Comparison of ENCODE assay signal across 22 cellular contexts in genomic region chr17:10224592-10225195, GRCh38. TPM values are rescaled to one million over a fixed set of nuclear protein-coding genes. Genes with fewer than 3 reads are reported as not detected.
A peak's percentile ranks its signal among the peaks of the same experiment; 100 is the strongest.
DNase-seq lines count a peak whose midpoint lies in the region; ATAC-seq and TF ChIP-seq lines count a peak whose summit lies in the region.
"Had no signal": no experiment of that assay in that cellular context is flagged by ENCODE, and none has a peak within 500 bp of the region (broad histone marks: within the 10 kb centered on the region; RNA-seq: fewer than 3 reads in every experiment).

No MANE protein-coding gene starts in this region.

- H3K27ac ChIP-seq in HEK293 (ENCODE audit: extremely low read depth, low read depth, low read length) (no peak overlapping the region), substantia nigra (ENCODE audit: low read depth, low read length, poor library complexity, severe bottlenecking) (peak overlapping the region; percentile 76)
- H3K27ac ChIP-seq: psoas muscle, thyroid gland had no signal

- no peaks in the 10 kb centered on the region for H3K4me1 ChIP-seq in HEK293 (ENCODE audit: control insufficient read depth, insufficient read depth, low read length)
- H3K4me1 ChIP-seq: psoas muscle, thyroid gland had no signal

- no peaks in the 10 kb centered on the region for H3K9me3 Mint-ChIP-seq in activated CD4-positive, alpha-beta T cell treated with anti-CD3 and anti-CD28 coated beads, Interleukin-2, amount 10 ng/mL, durations not matched to agents 7 days and 5 days
- H3K9me3 Mint-ChIP-seq: central memory CD8-positive, alpha-beta T cell had no signal

- POLR2A ChIA-PET in HEK293 (lab: Yijun Ruan, JAX) = no interaction called here
- POLR2A ChIA-PET in activated CD4-positive, alpha-beta T cell treated with anti-CD3 and anti-CD28 coated beads, Interleukin-2, amount 10 ng/mL, durations not matched to agents 7 days and 5 days (lab: Charles Lee) = no interaction called here

- no peaks in the 10 kb centered on the region; the same call in 1 of the 2 replicates for H3K9me3 ChIP-seq in HEK293 (ENCODE audit: control insufficient read depth, insufficient read depth, low read depth, low read length)
- H3K9me3 ChIP-seq: thyroid gland had no signal

- CTCF ChIA-PET in HEK293 (lab: Yijun Ruan, JAX) = interaction anchor here (0.6 to 2.0 kb wide), 8 partner anchors 10 to 1284 kb away, joined by 3 to 6 read pairs (median 3); no protein-coding TSS in a partner anchor
- CTCF ChIA-PET in activated CD4-positive, alpha-beta T cell treated with anti-CD3 and anti-CD28 coated beads, Interleukin-2, amount 10 ng/mL, durations not matched to agents 7 days and 5 days (lab: Charles Lee) = no interaction called here

- no peaks in the 10 kb centered on the region for H3K36me3 Mint-ChIP-seq in activated CD4-positive, alpha-beta T cell treated with anti-CD3 and anti-CD28 coated beads, Interleukin-2, amount 10 ng/mL, durations not matched to agents 7 days and 5 days (ENCODE audit: low read depth)
- H3K36me3 Mint-ChIP-seq: stimulated activated memory B cell treated with anti-CD40 and anti-IgM and Interleukin-4, amounts not matched to agents 10 μg/mL and 1 μg/mL and 100 μg/mL, for 72 hours had no signal

- no peak overlapping the region for H3K27ac Mint-ChIP-seq in activated CD4-positive, alpha-beta T cell treated with anti-CD3 and anti-CD28 coated beads, Interleukin-2, amount 10 ng/mL, durations not matched to agents 7 days and 5 days
- H3K27ac Mint-ChIP-seq: activated B cell treated with CpG ODN at 0.5 μM for 24 hours; B cell; nephron progenitor cell; stimulated activated memory B cell treated with anti-CD40 and anti-IgM and Interleukin-4, amounts not matched to agents 10 μg/mL and 1 μg/mL and 100 μg/mL, for 72 hours had no signal

- H3K36me3 ChIP-seq in HEK293 (ENCODE audit: control insufficient read depth in 2 of 2, insufficient read depth in 1 of 2, low read length in 2 of 2) = no peaks in the 10 kb centered on the region
- H3K36me3 ChIP-seq: thyroid gland had no signal

- DNase-seq in amniotic epithelial cell (ENCODE audit: low read depth) (peak; percentile 18), left kidney (ENCODE audit: low read depth, low spot score) (peak; percentile 14), substantia nigra (lab: John Stamatoyannopoulos, UW) (peak in 36 of 49 donors; percentile 5 to 70 (median 32))
- no peak for DNase-seq in activated T-cell treated with anti-CD3 and anti-CD28 coated beads, Interleukin-2, amount 50 U/mL, for 1 hour
- no peak for DNase-seq in activated CD4-positive, alpha-beta T cell treated with anti-CD3 and anti-CD28 coated beads, Interleukin-2, amount 10 ng/mL, durations not matched to agents 7 days and 5 days
- DNase-seq: activated B cell treated with CpG ODN at 0.5 μM for 24 hours; activated naive CD4-positive, alpha-beta T cell treated with anti-CD3 and anti-CD28 coated beads, Interleukin-2, amount 50 U/mL, for 16 hours; activated T-cell treated with anti-CD3 and anti-CD28 coated beads, Interleukin-2, amount 50 U/mL, for 4 hours; foreskin fibroblast; immature natural killer cell; NCI-H146; NCI-H526 treated with DMSO at 0.1 percent for 48 hours; nephron progenitor cell; psoas muscle; small intestine; T-helper 9 cell; thyroid gland had no signal

- no peak overlapping the region for H3K4me3 Mint-ChIP-seq in activated CD4-positive, alpha-beta T cell treated with anti-CD3 and anti-CD28 coated beads, Interleukin-2, amount 10 ng/mL, durations not matched to agents 7 days and 5 days
- H3K4me3 Mint-ChIP-seq: activated B cell treated with CpG ODN at 0.5 μM for 24 hours; activated T-cell treated with anti-CD3 and anti-CD28 coated beads, Interleukin-2, amount 50 U/mL, for 4 hours; B cell; central memory CD8-positive, alpha-beta T cell; immature natural killer cell; nephron progenitor cell; stimulated activated memory B cell treated with anti-CD40 and anti-IgM and Interleukin-4, amounts not matched to agents 10 μg/mL and 1 μg/mL and 100 μg/mL, for 72 hours had no signal

- no peak for TF ChIP-seq CTCF in HEK293 (tag by site-specific recombination; IDR thresholded peaks at IDR 0.05)

- no peak for ATAC-seq in GM18861 (IDR thresholded peaks at IDR 0.05; ENCODE audit: unreplicated experiment)
- ATAC-seq: activated T-cell treated with anti-CD3 and anti-CD28 coated beads, Interleukin-2, amount 50 U/mL, for 4 hours; psoas muscle had no signal

- H3K4me3 ChIP-seq in HEK293 (ENCODE audit: low read depth, low read length) = no peak overlapping the region
- H3K4me3 ChIP-seq: psoas muscle, thyroid gland had no signal

- no peaks in the 10 kb centered on the region for H3K27me3 Mint-ChIP-seq in activated CD4-positive, alpha-beta T cell treated with anti-CD3 and anti-CD28 coated beads, Interleukin-2, amount 10 ng/mL, durations not matched to agents 7 days and 5 days
- H3K27me3 Mint-ChIP-seq: activated B cell treated with CpG ODN at 0.5 μM for 24 hours; central memory CD8-positive, alpha-beta T cell; stimulated activated memory B cell treated with anti-CD40 and anti-IgM and Interleukin-4, amounts not matched to agents 10 μg/mL and 1 μg/mL and 100 μg/mL, for 72 hours had no signal

- H3K4me1 Mint-ChIP-seq in activated CD4-positive, alpha-beta T cell treated with anti-CD3 and anti-CD28 coated beads, Interleukin-2, amount 10 ng/mL, durations not matched to agents 7 days and 5 days = no peaks in the 10 kb centered on the region
- H3K4me1 Mint-ChIP-seq: stimulated activated memory B cell treated with anti-CD40 and anti-IgM and Interleukin-4, amounts not matched to agents 10 μg/mL and 1 μg/mL and 100 μg/mL, for 72 hours had no signal

TF ChIP-seq in HEK293, 187 proteins besides CTCF, POLR2A, EP300 and RAD21:
- TF ChIP-seq ZFHX2 (tag by site-specific recombination; conservative IDR thresholded peaks at IDR 0.05) (peak; percentile 43; the same call in 1 of the 2 replicates), EGR2 (tag by site-specific recombination; IDR thresholded peaks at IDR 0.05; ENCODE audit: low read depth) (peak; percentile 64), ZNF146 (tag by site-specific recombination; IDR thresholded peaks at IDR 0.05) (no peak), ZBTB10 (tag by site-specific recombination; IDR thresholded peaks at IDR 0.05) (no peak)

RNA-seq across cellular contexts. Expression of gene GAS7, which starts 26.3 kb away (rescaled TPM):
- total RNA-seq in activated CD4-positive, alpha-beta T cell treated with anti-CD3 and anti-CD28 coated beads, Interleukin-2, amount 10 ng/mL, durations not matched to agents 7 days and 5 days = under 1 TPM; 0.27 to 0.44 TPM

Comparison
In these comparisons a context has a peak if more than half of its experiments do, and no peak if none do; other contexts are left out.
1. DNase-seq: peak in amniotic epithelial cell (single experiment), left kidney (single experiment) and substantia nigra (36 of 49); none in activated T-cell treated with anti-CD3 and anti-CD28 coated beads, Interleukin-2, amount 50 U/mL, for 1 hour (single experiment) and activated CD4-positive, alpha-beta T cell treated with anti-CD3 and anti-CD28 coated beads, Interleukin-2, amount 10 ng/mL, durations not matched to agents 7 days and 5 days (single experiment).